Comparison of ENCODE assay signal across 8 cellular contexts in genomic region chr21:8419925-8420560, GRCh38.
DNase-seq lines count a peak whose midpoint lies in the region; ATAC-seq and TF ChIP-seq lines count a peak whose summit lies in the region.
"Not testable (repeated sequence)": the region's sequence is repeated elsewhere in the genome, so short reads cannot be mapped to it uniquely, and the experiment has no call there.

No MANE protein-coding gene starts in this region.

- not testable (repeated sequence) for H3K36me3 Mint-ChIP-seq in activated CD8-positive, alpha-beta T cell treated with anti-CD3 and anti-CD28 coated beads for 36 hours (ENCODE audit: low read depth); effector memory CD8-positive, alpha-beta T cell (ENCODE audit: insufficient read depth)

- peak; percentile 20 for TF ChIP-seq CTCF in activated CD8-positive, alpha-beta T cell treated with anti-CD3 and anti-CD28 coated beads for 36 hours (IDR thresholded peaks at IDR 0.05)
- not testable (repeated sequence) for TF ChIP-seq CTCF in mucosa of descending colon (IDR thresholded peaks at IDR 0.05); thoracic aorta (IDR thresholded peaks at IDR 0.05)

- CTCF ChIA-PET in activated CD8-positive, alpha-beta T cell treated with anti-CD3 and anti-CD28 coated beads for 36 hours (lab: Charles Lee): not testable (repeated sequence)

- H3K9me3 Mint-ChIP-seq in activated CD8-positive, alpha-beta T cell treated with anti-CD3 and anti-CD28 coated beads for 36 hours; effector memory CD8-positive, alpha-beta T cell: not testable (repeated sequence)

- H3K4me1 ChIP-seq in mucosa of descending colon (ENCODE audit: low read depth); thoracic aorta (ENCODE audit: control insufficient read depth in 1 of 2, low read depth in 2 of 2): not testable (repeated sequence)

- not testable (repeated sequence) for H3K27ac Mint-ChIP-seq in activated CD8-positive, alpha-beta T cell treated with anti-CD3 and anti-CD28 coated beads for 36 hours
- H3K27ac Mint-ChIP-seq in effector memory CD8-positive, alpha-beta T cell: peak overlapping the region in 1 of 2 donors; percentile 0

- intact Hi-C loops in activated CD8-positive, alpha-beta T cell treated with anti-CD3 and anti-CD28 coated beads for 36 hours (cut with micrococcal nuclease); mucosa of descending colon (cut with DNase I, micrococcal nuclease): not testable (repeated sequence)

- DNase-seq in activated CD8-positive, alpha-beta T cell treated with anti-CD3 and anti-CD28 coated beads for 36 hours; thoracic aorta (ENCODE audit: low spot score): not testable (repeated sequence)
- peak; percentile 29 to 51 (median 35) for DNase-seq in effector memory CD8-positive, alpha-beta T cell
- peak in 1 of 3 donors; percentile 0 for DNase-seq in mucosa of descending colon

- H3K4me3 Mint-ChIP-seq in activated CD8-positive, alpha-beta T cell treated with anti-CD3 and anti-CD28 coated beads for 36 hours; effector memory CD8-positive, alpha-beta T cell: not testable (repeated sequence)

- H3K27ac ChIP-seq in thoracic aorta: not testable (repeated sequence)

- not testable (repeated sequence) for H3K4me1 Mint-ChIP-seq in activated CD8-positive, alpha-beta T cell treated with anti-CD3 and anti-CD28 coated beads for 36 hours (ENCODE audit: low read depth); effector memory CD8-positive, alpha-beta T cell (ENCODE audit: low read depth in 2 of 2)

- H3K9me3 ChIP-seq in mucosa of descending colon, thoracic aorta: not testable (repeated sequence)

- not testable (repeated sequence) for H3K27me3 Mint-ChIP-seq in activated CD8-positive, alpha-beta T cell treated with anti-CD3 and anti-CD28 coated beads for 36 hours
- H3K27me3 Mint-ChIP-seq in effector memory CD8-positive, alpha-beta T cell: peaks cover 9 to 13% of the 10 kb centered on the region in 2 donors

- peak; percentile 65 for ATAC-seq in GM18858 (IDR thresholded peaks at IDR 0.05; ENCODE audit: unreplicated experiment)
- peak; percentile 91 for ATAC-seq in GM21515 (IDR thresholded peaks at IDR 0.05; ENCODE audit: unreplicated experiment)
- peak; percentile 71 for ATAC-seq in HG02884 (IDR thresholded peaks at IDR 0.05; ENCODE audit: unreplicated experiment)
- ATAC-seq in HG03457 (IDR thresholded peaks at IDR 0.05; ENCODE audit: unreplicated experiment): peak; percentile 94
- peak; percentile 81 for ATAC-seq in activated CD8-positive, alpha-beta T cell treated with anti-CD3 and anti-CD28 coated beads for 36 hours
- peak; percentile 54 for ATAC-seq in effector memory CD8-positive, alpha-beta T cell (replicated peaks)
- peak; percentile 94 for ATAC-seq in mucosa of descending colon
- ATAC-seq in thoracic aorta (ENCODE audit: insufficient number of reproducible peaks, low FRiP score, low read depth): peak; percentile 100

- POLR2A ChIA-PET in activated CD8-positive, alpha-beta T cell treated with anti-CD3 and anti-CD28 coated beads for 36 hours (lab: Charles Lee): not testable (repeated sequence)

- H3K4me3 ChIP-seq in mucosa of descending colon, thoracic aorta: not testable (repeated sequence)

- H3K36me3 ChIP-seq in mucosa of descending colon (ENCODE audit: low read depth); thoracic aorta: not testable (repeated sequence)

- not testable (repeated sequence) for H3K27me3 ChIP-seq in thoracic aorta (replicated peaks; ENCODE audit: insufficient read depth)
